Comparison of ENCODE assay signal across 31 cellular contexts in the genomic region with DNA sequence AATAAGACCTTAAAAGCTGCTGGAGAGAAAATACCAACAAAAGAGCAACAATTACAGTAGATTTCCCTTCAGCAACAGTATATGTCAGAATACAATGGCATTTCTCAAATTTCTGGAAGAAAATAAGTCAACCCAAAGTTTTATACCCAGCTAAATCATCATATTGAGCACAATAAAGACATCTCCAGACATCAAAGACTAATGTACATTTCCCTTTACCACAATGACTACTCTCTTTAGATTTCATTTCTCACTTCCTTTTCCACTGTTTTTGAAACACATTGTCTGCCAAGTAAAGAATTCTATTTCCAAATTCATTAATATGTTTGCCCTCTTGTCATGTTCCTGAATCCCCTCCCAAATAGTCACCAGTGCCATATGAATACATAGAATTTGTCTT.
"Had no signal": no experiment of that assay in that cellular context is flagged by ENCODE, and none has a peak within 500 bp of the region (broad histone marks: within the 10 kb centered on the region; RNA-seq: fewer than 3 reads in every experiment).

No MANE protein-coding gene starts in this region.

- H3K4me1 ChIP-seq: ascending aorta had no signal

- H3K4me3 ChIP-seq: ascending aorta, cardiac muscle cell had no signal

- DNase-seq: activated B cell treated with CpG ODN at 0.5 μM for 24 hours; activated CD4-positive, alpha-beta memory T cell treated with anti-CD3 and anti-CD28 coated beads for 36 hours; activated CD4-positive, alpha-beta T cell treated with anti-CD3 and anti-CD28 coated beads for 4 hours; activated CD4-positive, alpha-beta T cell treated with anti-CD3 and anti-CD28 coated beads, Interleukin-2, amount 10 ng/mL, durations not matched to agents 24 days and 14 days; activated CD4-positive, alpha-beta T cell treated with anti-CD3 and anti-CD28 coated beads, Interleukin-2, amount 50 U/mL, for 1 hour; activated CD4-positive, alpha-beta T cell treated with anti-CD3 and anti-CD28 coated beads, Interleukin-2, amount 50 U/mL, for 4 hours; activated CD4-positive, CD25-positive, alpha-beta regulatory T cell treated with anti-CD3 and anti-CD28 coated beads, Interleukin-2, amount 50 U/mL, for 72 hours; activated CD8-positive, alpha-beta memory T cell treated with anti-CD3 and anti-CD28 coated beads, Interleukin-2, amount 50 U/mL, for 4 hours; activated CD8-positive, alpha-beta T cell treated with anti-CD3 and anti-CD28 coated beads for 36 hours; activated effector memory CD4-positive, alpha-beta T cell treated with anti-CD3 and anti-CD28 coated beads, Interleukin-2, amount 50 U/mL, for 16 hours; activated gamma-delta T cell treated with Interleukin-2 at 50 U/mL for 16 hours; activated naive CD4-positive, alpha-beta T cell; activated naive CD4-positive, alpha-beta T cell treated with anti-CD3 and anti-CD28 coated beads for 36 hours; activated naive CD8-positive, alpha-beta T cell treated with anti-CD3 and anti-CD28 coated beads, Interleukin-2, amount 10 ng/mL, durations not matched to agents 7 days and 5 days; activated naive CD8-positive, alpha-beta T cell treated with anti-CD3 and anti-CD28 coated beads, Interleukin-2, amount 50 U/mL, for 24 hours; activated T-cell treated with anti-CD3 and anti-CD28 coated beads for 4 hours; activated T-cell treated with anti-CD3 and anti-CD28 coated beads, Interleukin-2, amount 50 U/mL, for 1 hour; activated T-cell treated with anti-CD3 and anti-CD28 coated beads, Interleukin-2, amount 50 U/mL, for 4 hours; activated T-cell treated with anti-CD3 and anti-CD28 coated beads, Interleukin-2, amount 50 U/mL, for 72 hours; amygdala; anterior cingulate cortex; caudate nucleus; cerebellar nuclear complex; T-helper 2 cell; T-helper 9 cell had no signal

- H3K36me3 ChIP-seq: ascending aorta, cardiac muscle cell had no signal

- H3K9me3 ChIP-seq: ascending aorta had no signal

- H3K27ac ChIP-seq: ascending aorta, cardiac muscle cell, VCaP had no signal

- H3K27me3 ChIP-seq: ascending aorta, cardiac muscle cell had no signal

- ATAC-seq: activated CD8-positive, alpha-beta T cell treated with anti-CD3 and anti-CD28 coated beads for 36 hours; activated naive CD8-positive, alpha-beta T cell treated with anti-CD3 and anti-CD28 coated beads, Interleukin-2, amount 50 U/mL, for 24 hours; activated T-cell treated with anti-CD3 and anti-CD28 coated beads, Interleukin-2, amount 50 U/mL, for 4 hours; activated T-cell treated with anti-CD3 and anti-CD28 coated beads, Interleukin-2, amount 50 U/mL, for 72 hours; activated T-helper 17 cell treated with anti-CD3 and anti-CD28 coated beads, Interleukin-2, amount 50 U/mL, for 72 hours had no signal

- FAIRE-seq: bronchial epithelial cell, TTC549 had no signal
